8 cellular contexts compared by ENCODE assay signal in genomic region chr12:95918194-95918993, GRCh38. TPM values are rescaled to one million over a fixed set of nuclear protein-coding genes. Genes with fewer than 3 reads are reported as not detected.
DNase-seq lines count a peak whose midpoint lies in the region; ATAC-seq and TF ChIP-seq lines count a peak whose summit lies in the region.

No MANE protein-coding gene starts in this region.

- no peaks in the 10 kb centered on the region for H3K9me3 Mint-ChIP-seq in activated naive CD4-positive, alpha-beta T cell treated with anti-CD3 and anti-CD28 coated beads, Interleukin-2, amount 10 ng/mL, durations not matched to agents 7 days and 5 days

- peaks cover 14% of the 10 kb centered on the region for H3K27me3 Mint-ChIP-seq in activated naive CD4-positive, alpha-beta T cell treated with anti-CD3 and anti-CD28 coated beads, Interleukin-2, amount 10 ng/mL, durations not matched to agents 7 days and 5 days

- H3K36me3 ChIP-seq in Peyer's patch (no peaks in the 10 kb centered on the region), heart right ventricle (no peaks in the 10 kb centered on the region)

- no peaks in the 10 kb centered on the region for H3K4me1 Mint-ChIP-seq in activated naive CD4-positive, alpha-beta T cell treated with anti-CD3 and anti-CD28 coated beads, Interleukin-2, amount 10 ng/mL, durations not matched to agents 7 days and 5 days

- no peak overlapping the region for H3K27ac Mint-ChIP-seq in activated naive CD4-positive, alpha-beta T cell treated with anti-CD3 and anti-CD28 coated beads, Interleukin-2, amount 10 ng/mL, durations not matched to agents 7 days and 5 days

- intact Hi-C loops in heart right ventricle (cut with DNase I), result loop anchor here in 8 of 10 donors (1.0 to 10.0 kb wide), 5 partner anchors 79 to 599 kb away; partner anchors contain the start of gene HAL (in 3 of the 8)
- intact Hi-C loops in sciatic nerve (cut with DNase I), result no loop called here

- no peaks in the 10 kb centered on the region for H3K27me3 ChIP-seq in Peyer's patch
- H3K27me3 ChIP-seq in heart right ventricle, result peaks cover 0 to 9% (median 0%) of the 10 kb centered on the region in 7 donors

- H3K9me3 ChIP-seq in Peyer's patch, result no peaks in the 10 kb centered on the region
- no peaks in the 10 kb centered on the region for H3K9me3 ChIP-seq in heart right ventricle

- ATAC-seq in GM21526 (IDR thresholded peaks at IDR 0.05; ENCODE audit: low FRiP score, unreplicated experiment) (peak; percentile 85), heart right ventricle (peak in 6 of 8 donors; percentile 51 to 81 (median 70)), sciatic nerve (peak; percentile 69)

- no peaks in the 10 kb centered on the region for H3K4me1 ChIP-seq in Peyer's patch
- no peaks in the 10 kb centered on the region for H3K4me1 ChIP-seq in heart right ventricle

- H3K4me3 Mint-ChIP-seq in activated naive CD4-positive, alpha-beta T cell treated with anti-CD3 and anti-CD28 coated beads, Interleukin-2, amount 10 ng/mL, durations not matched to agents 7 days and 5 days, result no peak overlapping the region

- peak; percentile 61 for DNase-seq in EH (ENCODE audit: low read depth)
- peak; percentile 82 to 85 for DNase-seq in Kasumi-1 (lab: John Stamatoyannopoulos, UW)
- peak in 2 of 3 donors; percentile 29 to 65 for DNase-seq in Peyer's patch
- peak; percentile 65 for DNase-seq in activated naive CD4-positive, alpha-beta T cell treated with anti-CD3 and anti-CD28 coated beads, Interleukin-2, amount 10 ng/mL, durations not matched to agents 7 days and 5 days
- DNase-seq in heart right ventricle, result peak in 1 of 2 donors; percentile 35
- DNase-seq in sciatic nerve (ENCODE audit: low spot score), result no peak
- DNase-seq in epidermal melanocyte (ENCODE audit: insufficient read length, low spot score), result no peak

- peak; percentile 51 to 85 (median 78) for TF ChIP-seq CTCF in Peyer's patch (IDR thresholded peaks at IDR 0.05)
- peak in 8 of 9 donors; percentile 55 to 88 (median 78) for TF ChIP-seq CTCF in heart right ventricle (IDR thresholded peaks at IDR 0.05)

- 26 to 29% methylated on average over 7 of the region's 7 CpGs for WGBS in heart right ventricle, 2 donors

- H3K4me3 ChIP-seq in Peyer's patch, result no peak overlapping the region
- no peak overlapping the region for H3K4me3 ChIP-seq in heart right ventricle

- TF ChIP-seq POLR2A in Peyer's patch (IDR thresholded peaks at IDR 0.05), result no peak

- CTCF ChIA-PET in activated naive CD4-positive, alpha-beta T cell treated with anti-CD3 and anti-CD28 coated beads, Interleukin-2, amount 10 ng/mL, durations not matched to agents 7 days and 5 days (lab: Charles Lee), result interaction anchor here (0.6 to 4.4 kb wide), 17 partner anchors 14 to 598 kb away, joined by 3 to 80 read pairs (median 4); partner anchors contain the start of genes AMDHD1, CCDC38 and HAL

- H3K36me3 Mint-ChIP-seq in activated naive CD4-positive, alpha-beta T cell treated with anti-CD3 and anti-CD28 coated beads, Interleukin-2, amount 10 ng/mL, durations not matched to agents 7 days and 5 days, result no peaks in the 10 kb centered on the region

- no peak overlapping the region for H3K27ac ChIP-seq in Peyer's patch
- no peak overlapping the region for H3K27ac ChIP-seq in heart right ventricle

RNA-seq across cellular contexts. Expression of gene CCDC38, which starts 24.0 kb away (rescaled TPM):
- total RNA-seq in Peyer's patch (not detected), heart right ventricle (under 1 TPM in 4 of 10 donors, not detected in 6; 0.10 to 0.24 (median 0.12) TPM), sciatic nerve (0.40 TPM)
- under 1 TPM; 0.01 to 0.44 TPM for polyA plus RNA-seq in heart right ventricle

RNA-seq across cellular contexts. Expression of gene AMDHD1, which starts 24.7 kb away (rescaled TPM):
- 1 to 10 TPM in 3 of 4 donors, not detected in 1; 1.7 to 3.5 (median 2.5) TPM for total RNA-seq in Peyer's patch
- under 1 TPM; 0.34 to 0.91 (median 0.67) TPM for total RNA-seq in heart right ventricle
- under 1 TPM; 0.39 to 0.88 TPM for polyA plus RNA-seq in heart right ventricle
- 0.76 TPM for total RNA-seq in sciatic nerve

RNA-seq across cellular contexts. Expression of gene SNRPF, which starts 59.6 kb away (rescaled TPM):
- total RNA-seq in Peyer's patch (10 to 100 TPM in 1 of 4 donors, 1 to 10 TPM in 3; 2.8 to 11.6 (median 4.5) TPM), heart right ventricle (10 to 100 TPM; 10.2 to 19.4 (median 12.9) TPM), sciatic nerve (12.6 TPM)
- 10 to 100 TPM; 25.2 to 53.6 TPM for polyA plus RNA-seq in heart right ventricle

Comparison
In these comparisons a context has a peak if more than half of its experiments do, and no peak if none do; other contexts are left out.
1. DNase-seq: peak in EH (single experiment), Kasumi-1 (2 of 2), Peyer's patch (2 of 3) and activated naive CD4-positive, alpha-beta T cell treated with anti-CD3 and anti-CD28 coated beads, Interleukin-2, amount 10 ng/mL, durations not matched to agents 7 days and 5 days (single experiment); none in sciatic nerve (single experiment) and epidermal melanocyte (single experiment).
2. Peak in every context shown above with its lines, with median percentiles within 50 percentile points of each other: ATAC-seq.